Comparison of ENCODE assay signal across 17 cellular contexts in genomic region chr18:48844271-48844670, GRCh38.
DNase-seq lines count a peak whose midpoint lies in the region; ATAC-seq and TF ChIP-seq lines count a peak whose summit lies in the region.
"Had no signal": no experiment of that assay in that cellular context is flagged by ENCODE, and none has a peak within 500 bp of the region (broad histone marks: within the 10 kb centered on the region; RNA-seq: fewer than 3 reads in every experiment).

No MANE protein-coding gene starts in this region.

- intact Hi-C loops in left ventricle myocardium inferior (cut with micrococcal nuclease) (no loop called here), left cardiac atrium (cut with DNase I) (loop anchor here in 1 of 2 donors (10.0 kb wide), 1 partner anchor 129 kb away; no protein-coding TSS in a partner anchor), upper lobe of right lung (cut with DNase I) (no loop called here)
- intact Hi-C loops in dendritic cell treated with granulocyte-macrophage colony-stimulating factor and Interleukin-4, amounts not matched to agents 40 ng/mL and 50 ng/mL, for 4 days (cut with micrococcal nuclease) = no loop called here
- intact Hi-C loops in naive thymus-derived CD4-positive, alpha-beta T cell (cut with micrococcal nuclease) = loop anchor here in 1 of 2 donors (5.0 to 10.0 kb wide), 2 partner anchors 912 to 1441 kb away; partner anchors contain the start of genes CXXC1, MBD1 and SMAD2

- H3K27me3 ChIP-seq in left ventricle myocardium inferior (ENCODE audit: low read depth) (no peaks in the 10 kb centered on the region), upper lobe of right lung (no peaks in the 10 kb centered on the region)
- H3K27me3 ChIP-seq in naive thymus-derived CD4-positive, alpha-beta T cell (ENCODE audit: control insufficient read depth in 2 of 2, insufficient read depth in 2 of 2, low read length in 2 of 2) = no peaks in the 10 kb centered on the region

- H3K9me3 ChIP-seq in left ventricle myocardium inferior (replicated peaks) (no peaks in the 10 kb centered on the region), upper lobe of right lung (no peaks in the 10 kb centered on the region)
- H3K9me3 ChIP-seq in naive thymus-derived CD4-positive, alpha-beta T cell (ENCODE audit: control insufficient read depth in 2 of 3, low read length in 3 of 3) = no peaks in the 10 kb centered on the region
- H3K9me3 ChIP-seq: A549 had no signal

- H3K27ac Mint-ChIP-seq in dendritic cell treated with granulocyte-macrophage colony-stimulating factor and Interleukin-4, amounts not matched to agents 40 ng/mL and 50 ng/mL, for 4 days = peak overlapping the region; percentile 21
- peak overlapping the region in 7 of 9 donors; percentile 7 to 90 (median 79) for H3K27ac Mint-ChIP-seq in naive thymus-derived CD4-positive, alpha-beta T cell

- no peak overlapping the region for H3K4me3 Mint-ChIP-seq in dendritic cell treated with granulocyte-macrophage colony-stimulating factor and Interleukin-4, amounts not matched to agents 40 ng/mL and 50 ng/mL, for 4 days
- H3K4me3 Mint-ChIP-seq in naive thymus-derived CD4-positive, alpha-beta T cell = no peak overlapping the region
- H3K4me3 Mint-ChIP-seq: CD4-positive, CD25-positive, alpha-beta regulatory T cell had no signal

- no peaks in the 10 kb centered on the region for H3K9me3 Mint-ChIP-seq in dendritic cell treated with granulocyte-macrophage colony-stimulating factor and Interleukin-4, amounts not matched to agents 40 ng/mL and 50 ng/mL, for 4 days
- peaks cover 0 to 10% (median 0%) of the 10 kb centered on the region in 11 donors for H3K9me3 Mint-ChIP-seq in naive thymus-derived CD4-positive, alpha-beta T cell

- H3K36me3 ChIP-seq in left ventricle myocardium inferior (no peaks in the 10 kb centered on the region), upper lobe of right lung (no peaks in the 10 kb centered on the region)
- H3K36me3 ChIP-seq in naive thymus-derived CD4-positive, alpha-beta T cell (ENCODE audit: control insufficient read depth in 2 of 3, insufficient read depth in 3 of 3, low read length in 3 of 3) = no peaks in the 10 kb centered on the region

- peaks cover under 1% of the 10 kb centered on the region for H3K27me3 Mint-ChIP-seq in dendritic cell treated with granulocyte-macrophage colony-stimulating factor and Interleukin-4, amounts not matched to agents 40 ng/mL and 50 ng/mL, for 4 days
- no peaks in the 10 kb centered on the region for H3K27me3 Mint-ChIP-seq in naive thymus-derived CD4-positive, alpha-beta T cell
- H3K27me3 Mint-ChIP-seq: CD4-positive, CD25-positive, alpha-beta regulatory T cell had no signal

- H3K4me3 ChIP-seq in left ventricle myocardium inferior (no peak overlapping the region), upper lobe of right lung (no peak overlapping the region)
- no peak overlapping the region for H3K4me3 ChIP-seq in naive thymus-derived CD4-positive, alpha-beta T cell (ENCODE audit: low read length)
- H3K4me3 ChIP-seq: A549 had no signal

- no peak for TF ChIP-seq CTCF in left ventricle myocardium inferior (IDR thresholded peaks at IDR 0.05; ENCODE audit: borderline replicate concordance)
- TF ChIP-seq CTCF in upper lobe of right lung (IDR thresholded peaks at IDR 0.05) = no peak

- peak overlapping the region; percentile 90 for H3K27ac ChIP-seq in left ventricle myocardium inferior (replicated peaks)
- H3K27ac ChIP-seq in naive thymus-derived CD4-positive, alpha-beta T cell (ENCODE audit: low read depth, low read length) = no peak overlapping the region
- no peak overlapping the region for H3K27ac ChIP-seq in upper lobe of right lung
- H3K27ac ChIP-seq: A549 had no signal

- peaks cover 74% of the 10 kb centered on the region for H3K4me1 ChIP-seq in left ventricle myocardium inferior
- H3K4me1 ChIP-seq in naive thymus-derived CD4-positive, alpha-beta T cell (ENCODE audit: control insufficient read depth in 2 of 2, insufficient read depth in 2 of 2, low read length in 2 of 2) = peaks cover 46 to 56% of the 10 kb centered on the region in 2 donors
- H3K4me1 ChIP-seq in upper lobe of right lung = peaks cover 43% of the 10 kb centered on the region

- peaks cover 86% of the 10 kb centered on the region for H3K4me1 Mint-ChIP-seq in dendritic cell treated with granulocyte-macrophage colony-stimulating factor and Interleukin-4, amounts not matched to agents 40 ng/mL and 50 ng/mL, for 4 days (ENCODE audit: low read depth)
- peaks cover 40 to 74% (median 57%) of the 10 kb centered on the region in 7 donors for H3K4me1 Mint-ChIP-seq in naive thymus-derived CD4-positive, alpha-beta T cell

- DNase-seq in left ventricle myocardium inferior = no peak
- DNase-seq in left cardiac atrium = no peak
- DNase-seq in naive thymus-derived CD4-positive, alpha-beta T cell = no peak
- DNase-seq in upper lobe of right lung = peak; percentile 46
- DNase-seq in activated CD4-positive, alpha-beta T cell treated with anti-CD3 and anti-CD28 coated beads for 4 hours = no peak
- no peak for DNase-seq in stimulated activated naive CD8-positive, alpha-beta T cell treated with anti-CD3 and anti-CD28 coated beads, Interleukin-15, Interleukin-2, amounts not matched to agents 100 U/mL and 50 U/mL, for 24 hours
- DNase-seq: CD4-positive, CD25-positive, alpha-beta regulatory T cell; DMS79 treated with DMSO at 0.1 percent for 48 hours; GDM1; GOT3; KBM-7; NCI-H1105 treated with DMSO at 0.1 percent for 48 hours; NCI-H187; NCI-H69 had no signal

- POLR2A ChIA-PET in naive thymus-derived CD4-positive, alpha-beta T cell (lab: Charles Lee) = interaction anchor here (0.6 to 2.8 kb wide), 5 partner anchors 9 to 62 kb away, joined by 3 to 8 read pairs (median 4); no protein-coding TSS in a partner anchor

- ATAC-seq in left cardiac atrium = no peak
- ATAC-seq in naive thymus-derived CD4-positive, alpha-beta T cell = no peak
- ATAC-seq in upper lobe of right lung = no peak
- ATAC-seq in GM21526 (IDR thresholded peaks at IDR 0.05; ENCODE audit: low FRiP score, unreplicated experiment) = no peak
- no peak for ATAC-seq in stimulated activated naive CD8-positive, alpha-beta T cell treated with anti-CD3 and anti-CD28 coated beads, Interleukin-15, Interleukin-2, amounts not matched to agents 100 U/mL and 50 U/mL, for 24 hours
- ATAC-seq: A549 had no signal

- H3K36me3 Mint-ChIP-seq in dendritic cell treated with granulocyte-macrophage colony-stimulating factor and Interleukin-4, amounts not matched to agents 40 ng/mL and 50 ng/mL, for 4 days (ENCODE audit: low read depth) = no peaks in the 10 kb centered on the region
- peaks cover 0 to 6% (median 0%) of the 10 kb centered on the region in 5 donors for H3K36me3 Mint-ChIP-seq in naive thymus-derived CD4-positive, alpha-beta T cell

- CTCF ChIA-PET in naive thymus-derived CD4-positive, alpha-beta T cell (lab: Charles Lee) = interaction anchor here (1.2 to 1.3 kb wide), 2 partner anchors 10 to 68 kb away, joined by 3 read pairs; no protein-coding TSS in a partner anchor
